9 cellular contexts compared by ENCODE assay signal in genomic region chr11:26227311-26227710, GRCh38.
DNase-seq lines count a peak whose midpoint lies in the region; ATAC-seq and TF ChIP-seq lines count a peak whose summit lies in the region.
"Had no signal": no experiment of that assay in that cellular context is flagged by ENCODE, and none has a peak within 500 bp of the region (broad histone marks: within the 10 kb centered on the region; RNA-seq: fewer than 3 reads in every experiment).

No MANE protein-coding gene starts in this region.

- CTCF ChIA-PET in Caco-2 (lab: Charles Lee) = interaction anchor here (1.1 to 1.3 kb wide), 2 partner anchors 245 to 246 kb away, joined by 4 to 12 read pairs; no protein-coding TSS in a partner anchor

- H3K9me3 Mint-ChIP-seq in Caco-2 (ENCODE audit: unreplicated experiment) = no peaks in the 10 kb centered on the region
- H3K9me3 Mint-ChIP-seq in type B pancreatic cell = no peaks in the 10 kb centered on the region

- DNase-seq in Caco-2 (peak in 1 of 2 experiments; percentile 31), SK-MEL-5 (ENCODE audit: low read depth, low spot score) (peak; percentile 77), left cardiac atrium (no peak), type B pancreatic cell (ENCODE audit: extremely low spot score, unreplicated experiment) (no peak), islet precursor cell (no peak)
- DNase-seq in activated CD4-positive, alpha-beta T cell treated with anti-CD3 and anti-CD28 coated beads, Interleukin-2, amount 50 U/mL, for 48 hours = no peak

- H3K4me1 Mint-ChIP-seq in Caco-2 (ENCODE audit: low read depth, unreplicated experiment) = no peaks in the 10 kb centered on the region
- H3K4me1 Mint-ChIP-seq in type B pancreatic cell (ENCODE audit: unreplicated experiment) = no peaks in the 10 kb centered on the region

- H3K4me1 ChIP-seq in Caco-2 = no peaks in the 10 kb centered on the region
- H3K4me1 ChIP-seq: parathyroid adenoma had no signal

- BruUV-seq in Caco-2 (replicated peaks; lab: Mats Ljungman, UMichigan) = no TSS peak

- H3K9me3 ChIP-seq in Caco-2 = no peaks in the 10 kb centered on the region

- H3K36me3 ChIP-seq in Caco-2 (ENCODE audit: control insufficient read depth, insufficient read depth, low read length) = no peaks in the 10 kb centered on the region

- in situ Hi-C loops in SK-MEL-5 (cut with HindIII; ENCODE audit: low pct_unique_long_range_greater_than_20kb, low sequenced_read_pairs) = no loop called here

- POLR2A ChIA-PET in Caco-2 (lab: Charles Lee) = no interaction called here

- H3K36me3 Mint-ChIP-seq in Caco-2 (ENCODE audit: insufficient read depth, unreplicated experiment) (no peaks in the 10 kb centered on the region), type B pancreatic cell (no peaks in the 10 kb centered on the region)

- no peak overlapping the region for H3K4me3 ChIP-seq in Caco-2 (ENCODE audit: low read depth, low read length)

- H3K27me3 Mint-ChIP-seq in Caco-2 (ENCODE audit: insufficient read depth, unreplicated experiment) (peaks cover 2% of the 10 kb centered on the region), type B pancreatic cell (no peaks in the 10 kb centered on the region)

- H3K27me3 ChIP-seq in Caco-2 (replicated peaks; ENCODE audit: control insufficient read depth, insufficient read depth, low read length) = no peaks in the 10 kb centered on the region

- TF ChIP-seq CTCF in Caco-2 (IDR thresholded peaks at IDR 0.05; ENCODE audit: insufficient read depth in 1 of 2, low read depth in 1 of 2, low read length in 1 of 2, severe bottlenecking in 1 of 2, unreplicated experiment in 1 of 2) (peak; percentile 22 to 38), type B pancreatic cell (conservative IDR thresholded peaks at IDR 0.05) (peak; percentile 66)

- no peak overlapping the region for H3K4me3 Mint-ChIP-seq in Caco-2 (ENCODE audit: unreplicated experiment)
- H3K4me3 Mint-ChIP-seq in type B pancreatic cell = no peak overlapping the region

- peak; percentile 78 for ATAC-seq in GM19438 (IDR thresholded peaks at IDR 0.05; ENCODE audit: low read depth, unreplicated experiment)
- ATAC-seq in HG03469 (IDR thresholded peaks at IDR 0.05; ENCODE audit: unreplicated experiment) = peak; percentile 90
- peak; percentile 59 to 63 for ATAC-seq in left cardiac atrium

- intact Hi-C loops in Caco-2 (cut with micrococcal nuclease; ENCODE audit: unreplicated experiment) (loop anchor here (1.0 kb wide), 3 partner anchors 92 to 245 kb away; no protein-coding TSS in a partner anchor), left cardiac atrium (cut with DNase I) (loop anchor here in 1 of 2 donors (5.0 kb wide), 1 partner anchor 245 kb away; no protein-coding TSS in a partner anchor)

- H3K27ac Mint-ChIP-seq in Caco-2 (ENCODE audit: unreplicated experiment) (no peak overlapping the region), type B pancreatic cell (no peak overlapping the region)
